Comparison of ENCODE assay signal across 1 cellular context in genomic region chr3:60269377-60269776, GRCh38.
TF ChIP-seq lines count a peak whose summit lies in the region.

No MANE protein-coding gene starts in this region.

TF ChIP-seq in K562, 482 proteins besides CTCF, POLR2A, EP300 and RAD21 (continued from another document and continues in another):
- TF ChIP-seq MGA (IDR thresholded peaks at IDR 0.05) = no peak
- TF ChIP-seq SRSF1 (IDR thresholded peaks at IDR 0.05; ENCODE audit: low read depth, low read length) = no peak
- peak; percentile 72 for TF ChIP-seq CHAMP1 (IDR thresholded peaks at IDR 0.05)
- TF ChIP-seq PURB (CRISPR knock-in tag; IDR thresholded peaks at IDR 0.05; ENCODE audit: low read depth) = no peak
- TF ChIP-seq MCM5 (IDR thresholded peaks at IDR 0.05; ENCODE audit: low read depth) = no peak
- TF ChIP-seq RNF2 (IDR thresholded peaks at IDR 0.05) = no peak
- peak; percentile 66 for TF ChIP-seq SOX6 (IDR thresholded peaks at IDR 0.05)
- TF ChIP-seq MITF (IDR thresholded peaks at IDR 0.05) = no peak
- TF ChIP-seq RBM25 (IDR thresholded peaks at IDR 0.05; ENCODE audit: low read depth, low read length, severe bottlenecking) = no peak
- peak; percentile 41; the same call in 1 of the 2 replicates for TF ChIP-seq PHB2 (IDR thresholded peaks at IDR 0.05; ENCODE audit: low read depth)
- peak; percentile 39; the same call in 1 of the 2 replicates for TF ChIP-seq CREB1 (IDR thresholded peaks at IDR 0.05)
- TF ChIP-seq CREB1 (CRISPR knock-in tag; IDR thresholded peaks at IDR 0.05) = no peak
- no peak for TF ChIP-seq RFX1 (IDR thresholded peaks at IDR 0.05)
- TF ChIP-seq PML (IDR thresholded peaks at IDR 0.05; ENCODE audit: low read length) = peak; percentile 71
- TF ChIP-seq KLF16 (IDR thresholded peaks at IDR 0.05) = peak; percentile 82
- no peak for TF ChIP-seq ZNF780A (CRISPR knock-in tag; IDR thresholded peaks at IDR 0.05)
- no peak for TF ChIP-seq SIX5 (IDR thresholded peaks at IDR 0.05; ENCODE audit: borderline replicate concordance in 1 of 2, insufficient read depth in 1 of 2, low read depth in 1 of 2, low read length in 2 of 2)
- peak; percentile 33; the same call in 1 of the 2 replicates for TF ChIP-seq CREM (IDR thresholded peaks at IDR 0.05; ENCODE audit: low read depth)
- TF ChIP-seq TRIM24 (IDR thresholded peaks at IDR 0.05) = peak; percentile 76 to 85; a peak in 3 of 4 replicates
- no peak for TF ChIP-seq ZNF609 (CRISPR knock-in tag; IDR thresholded peaks at IDR 0.05; ENCODE audit: borderline replicate concordance)
- TF ChIP-seq ZNF639 (CRISPR knock-in tag; conservative IDR thresholded peaks at IDR 0.05 in 1 of 2, IDR thresholded peaks at IDR 0.05 in 1 of 2) = no peak; a peak in 1 of 4 replicates
- peak; percentile 95 for TF ChIP-seq ARID1B (IDR thresholded peaks at IDR 0.05)
- no peak for TF ChIP-seq ERF (CRISPR knock-in tag; IDR thresholded peaks at IDR 0.05)
- TF ChIP-seq MAFK (IDR thresholded peaks at IDR 0.05; ENCODE audit: low read length) = no peak
- no peak for TF ChIP-seq NFE2 (IDR thresholded peaks at IDR 0.05; ENCODE audit: low read depth)
- no peak for TF ChIP-seq GTF2B (IDR thresholded peaks at IDR 0.05; ENCODE audit: extremely low read depth, insufficient read length)
- TF ChIP-seq ARID3A (IDR thresholded peaks at IDR 0.05; ENCODE audit: borderline replicate concordance, low read depth, low read length) = peak; percentile 55; the same call in 1 of the 2 replicates
- TF ChIP-seq MEF2D (tag; conservative IDR thresholded peaks at IDR 0.05; ENCODE audit: low read depth) = 0 out of 2 replicates have a peak, but pooled peaks have one; percentile 21
- peak; percentile 74 for TF ChIP-seq STAT5A (IDR thresholded peaks at IDR 0.05; ENCODE audit: borderline replicate concordance, low read length)
- TF ChIP-seq BRF1 (IDR thresholded peaks at IDR 0.05; ENCODE audit: borderline replicate concordance, extremely low read depth, insufficient read length) = no peak
- no peak for TF ChIP-seq YY1 (IDR thresholded peaks at IDR 0.05; ENCODE audit: borderline replicate concordance in 1 of 3, control insufficient read depth in 1 of 3, extremely low read depth in 1 of 3, insufficient read depth in 3 of 3, insufficient read length in 1 of 3, insufficient replicate concordance in 2 of 3, low read depth in 1 of 3, low read length in 2 of 3)
- no peak for TF ChIP-seq NR2C2 (CRISPR knock-in tag; IDR thresholded peaks at IDR 0.05)
- TF ChIP-seq NR2C2 (tag; IDR thresholded peaks at IDR 0.05) = 0 out of 2 replicates have a peak, but pooled peaks have one; percentile 15
- TF ChIP-seq BRCA1 (IDR thresholded peaks at IDR 0.05) = no peak
- no peak for TF ChIP-seq BRCA1 (CRISPR knock-in tag; IDR thresholded peaks at IDR 0.05)
- TF ChIP-seq TRIM28 (IDR thresholded peaks at IDR 0.05) = no peak
